24 cellular contexts compared by ENCODE assay signal in the genomic region with DNA sequence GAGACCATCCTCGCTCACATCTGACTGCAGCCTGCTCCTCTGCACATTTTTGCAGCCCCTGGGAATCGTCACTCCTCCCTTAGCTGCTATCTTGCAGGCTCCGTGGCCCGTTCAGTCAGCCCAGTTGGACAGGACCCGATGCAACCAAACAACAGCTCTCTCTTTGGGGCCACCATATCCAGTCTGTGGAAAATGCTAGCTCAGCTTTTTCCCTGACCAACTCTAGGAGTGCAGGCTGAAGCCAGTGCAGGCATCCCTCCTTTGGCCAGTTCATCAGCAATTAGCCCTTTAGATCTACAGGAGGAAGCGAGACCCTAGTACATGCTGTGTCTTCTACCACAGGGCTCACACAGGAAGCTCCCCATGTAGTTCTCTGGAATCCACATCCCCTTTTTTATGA.
"Had no signal": no experiment of that assay in that cellular context is flagged by ENCODE, and none has a peak within 500 bp of the region (broad histone marks: within the 10 kb centered on the region; RNA-seq: fewer than 3 reads in every experiment).

No MANE protein-coding gene starts in this region.

- ATAC-seq: activated CD4-positive, alpha-beta T cell treated with anti-CD3 and anti-CD28 coated beads for 36 hours; activated T-helper 17 cell treated with anti-CD3 and anti-CD28 coated beads, Interleukin-2, amount 50 U/mL, for 72 hours had no signal

- H3K9ac ChIP-seq: SK-N-SH had no signal

- H3K4me3 ChIP-seq: Peyer's patch, SJCRH30 had no signal

- DNase-seq: activated CD4-positive, alpha-beta memory T cell treated with anti-CD3 and anti-CD28 coated beads, Interleukin-2, amount 10 ng/mL, durations not matched to agents 7 days and 5 days; activated CD4-positive, alpha-beta T cell treated with anti-CD3 and anti-CD28 coated beads for 36 hours; activated CD4-positive, alpha-beta T cell treated with anti-CD3 and anti-CD28 coated beads, Interleukin-2, amount 50 U/mL, for 1 hour; activated gamma-delta T cell; activated naive CD4-positive, alpha-beta T cell treated with anti-CD3 and anti-CD28 coated beads, Interleukin-2, amount 10 ng/mL, durations not matched to agents 7 days and 5 days; activated naive CD8-positive, alpha-beta T cell treated with anti-CD3 and anti-CD28 coated beads for 36 hours; activated T-cell treated with anti-CD3 and anti-CD28 coated beads for 4 hours; activated T-cell treated with anti-CD3 and anti-CD28 coated beads, Interleukin-2, amount 50 U/mL, for 48 hours; brain microvascular endothelial cell; cerebellar nuclear complex; NCI-H1105 treated with DMSO at 0.1 percent for 48 hours; NCI-H1436 treated with DMSO at 0.1 percent for 48 hours; NCI-H187; NCI-H2081; NCI-H526; NCI-H774; Right ventricle myocardium superior; SJCRH30; SK-N-SH; T-helper 1 cell; WERI-Rb-1 had no signal

- H3K9me3 ChIP-seq: Peyer's patch, SK-N-SH had no signal

- FAIRE-seq: colon had no signal

- H3K4me2 ChIP-seq: SK-N-SH had no signal

- H3K27me3 ChIP-seq: brain microvascular endothelial cell, Peyer's patch, SJCRH30 had no signal

- H3K27ac ChIP-seq: brain microvascular endothelial cell, SJCRH30, WERI-Rb-1 had no signal

- H3K36me3 ChIP-seq: brain microvascular endothelial cell, Peyer's patch, SJCRH30, WERI-Rb-1 had no signal
